In genomic region chr14:33512201-33512600, GRCh38 we compare ENCODE assay signal across 19 cellular contexts.
DNase-seq lines count a peak whose midpoint lies in the region; ATAC-seq and TF ChIP-seq lines count a peak whose summit lies in the region.
"Had no signal": no experiment of that assay in that cellular context is flagged by ENCODE, and none has a peak within 500 bp of the region (broad histone marks: within the 10 kb centered on the region; RNA-seq: fewer than 3 reads in every experiment).

No MANE protein-coding gene starts in this region.

- H3K9me3 ChIP-seq in OCI-LY3 (ENCODE audit: insufficient read depth, low read length), result no peaks in the 10 kb centered on the region
- H3K9me3 ChIP-seq: esophagus squamous epithelium, HAP-1 had no signal

- DNase-seq in Daoy (ENCODE audit: low read depth), result peak; percentile 23
- peak; percentile 88 to 92 for DNase-seq in cardiac fibroblast (ENCODE audit: low read depth in 2 of 2)
- peak; percentile 1 for DNase-seq in myocyte (ENCODE audit: low read depth)
- no peak for DNase-seq in GM10266 (ENCODE audit: extremely low spot score)
- DNase-seq in left cardiac atrium, result no peak
- DNase-seq in NCI-H526 treated with DMSO at 0.1 percent for 48 hours (lab: John Stamatoyannopoulos, UW), result no peak
- DNase-seq: activated CD4-positive, alpha-beta T cell treated with anti-CD3 and anti-CD28 coated beads, Interleukin-2, amount 50 U/mL, for 1 hour; activated naive CD4-positive, alpha-beta T cell treated with Interleukin-2 at 50 U/mL for 16 hours; activated T-cell treated with anti-CD3 and anti-CD28 coated beads for 4 hours; esophagus squamous epithelium; NCI-H1417 treated with DMSO at 0.1 percent for 48 hours; NCI-H82; retina; stimulated activated CD4-positive, alpha-beta T cell treated with anti-CD3 and anti-CD28 coated beads, Interleukin-1b, Interleukin-23, amount 100 ng/mL, for 48 hours had no signal

- intact Hi-C loops in left cardiac atrium (cut with DNase I), result no loop called here

- peak overlapping the region; percentile 55 for H2AFZ ChIP-seq in OCI-LY3 (ENCODE audit: low read depth, low read length)

- H4K20me1 ChIP-seq in OCI-LY3 (ENCODE audit: insufficient read depth, low read length), result no peaks in the 10 kb centered on the region

- peak overlapping the region; percentile 57 for H3K27ac ChIP-seq in OCI-LY3 (ENCODE audit: low read length)
- H3K27ac ChIP-seq: esophagus squamous epithelium, HL-60, KMS-11 had no signal

- no peaks in the 10 kb centered on the region for H3K79me2 ChIP-seq in OCI-LY3 (ENCODE audit: low read length)

- H3K4me3 ChIP-seq in OCI-LY3 (ENCODE audit: low read length), result no peak overlapping the region
- no peak overlapping the region for H3K4me3 ChIP-seq in cardiac fibroblast (replicated peaks in 1 of 2; ENCODE audit: low read depth in 2 of 2, low read length in 2 of 2)
- H3K4me3 ChIP-seq: esophagus squamous epithelium, HAP-1 had no signal

- H3K27me3 ChIP-seq in OCI-LY3 (ENCODE audit: low read depth, low read length), result no peaks in the 10 kb centered on the region
- H3K27me3 ChIP-seq: esophagus squamous epithelium had no signal

- H3K4me2 ChIP-seq in OCI-LY3 (ENCODE audit: low read length), result peak overlapping the region; percentile 64
- H3K4me2 ChIP-seq: KMS-11 had no signal

- ATAC-seq in left cardiac atrium (no peak), GM18517 (IDR thresholded peaks at IDR 0.05; ENCODE audit: unreplicated experiment) (no peak)

- no peaks in the 10 kb centered on the region for H3K36me3 ChIP-seq in OCI-LY3 (replicated peaks; ENCODE audit: low read depth, low read length)
- H3K36me3 ChIP-seq: esophagus squamous epithelium, HAP-1 had no signal

- peak overlapping the region; percentile 22; the same call in 1 of the 2 replicates for H3K9ac ChIP-seq in OCI-LY3 (ENCODE audit: low read length)
- H3K9ac ChIP-seq: KMS-11 had no signal

- TF ChIP-seq CTCF in OCI-LY3 (IDR thresholded peaks at IDR 0.05; ENCODE audit: low read depth, low read length), result peak; percentile 41
- no peak for TF ChIP-seq CTCF in cardiac fibroblast (IDR thresholded peaks at IDR 0.05; ENCODE audit: low read depth, low read length)
- no peak for TF ChIP-seq CTCF in GM10266 (IDR thresholded peaks at IDR 0.05; ENCODE audit: control insufficient read depth, insufficient read depth, low read depth, missing control alignments)

- peaks cover 72% of the 10 kb centered on the region for H3K4me1 ChIP-seq in OCI-LY3 (ENCODE audit: low read length)
- H3K4me1 ChIP-seq: esophagus squamous epithelium, HAP-1 had no signal

Comparison
In these comparisons a context has a peak if more than half of its experiments do, and no peak if none do; other contexts are left out.
1. DNase-seq: peak in Daoy (single experiment), cardiac fibroblast (2 of 2) and myocyte (single experiment); none in GM10266 (single experiment), left cardiac atrium (single experiment) and NCI-H526 treated with DMSO at 0.1 percent for 48 hours (single experiment).